Comparison of ENCODE assay signal across 1 cellular context in the genomic region with DNA sequence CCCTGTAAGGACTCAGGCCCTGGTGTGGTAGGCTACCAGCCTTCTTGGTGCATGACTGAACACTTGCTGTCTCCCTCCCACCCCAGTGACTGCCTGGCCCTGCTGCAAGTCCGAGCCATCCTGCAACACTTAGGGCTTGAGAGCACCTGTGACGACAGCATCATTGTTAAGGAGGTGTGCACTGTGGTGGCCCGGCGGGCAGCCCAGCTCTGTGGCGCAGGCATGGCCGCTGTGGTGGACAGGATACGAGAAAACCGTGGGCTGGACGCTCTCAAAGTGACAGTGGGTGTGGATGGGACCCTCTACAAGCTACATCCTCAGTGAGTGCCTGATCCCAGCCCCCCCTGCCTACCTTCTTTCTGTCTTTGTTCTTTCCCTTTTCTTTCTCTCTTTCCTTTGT.
TF ChIP-seq lines count a peak whose summit lies in the region.

No MANE protein-coding gene starts in this region.

TF ChIP-seq in IMR-90, 13 proteins besides CTCF, POLR2A, EP300 and RAD21:
- TF ChIP-seq, protein P1, sequence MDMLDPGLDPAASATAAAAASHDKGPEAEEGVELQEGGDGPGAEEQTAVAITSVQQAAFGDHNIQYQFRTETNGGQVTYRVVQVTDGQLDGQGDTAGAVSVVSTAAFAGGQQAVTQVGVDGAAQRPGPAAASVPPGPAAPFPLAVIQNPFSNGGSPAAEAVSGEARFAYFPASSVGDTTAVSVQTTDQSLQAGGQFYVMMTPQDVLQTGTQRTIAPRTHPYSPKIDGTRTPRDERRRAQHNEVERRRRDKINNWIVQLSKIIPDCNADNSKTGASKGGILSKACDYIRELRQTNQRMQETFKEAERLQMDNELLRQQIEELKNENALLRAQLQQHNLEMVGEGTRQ (IDR thresholded peaks at IDR 0.05; ENCODE audit: low read depth, low read length): no peak
- no peak for TF ChIP-seq MAZ (IDR thresholded peaks at IDR 0.05; ENCODE audit: borderline replicate concordance, low read depth, low read length)
TF ChIP-seq in IMR-90: peak in this region for 0.
